11 cellular contexts compared by ENCODE assay signal in genomic region chr3:170033489-170033888, GRCh38. TPM values are rescaled to one million over a fixed set of nuclear protein-coding genes. Genes with fewer than 3 reads are reported as not detected.
DNase-seq lines count a peak whose midpoint lies in the region; ATAC-seq and TF ChIP-seq lines count a peak whose summit lies in the region.
"Had no signal": no experiment of that assay in that cellular context is flagged by ENCODE, and none has a peak within 500 bp of the region (broad histone marks: within the 10 kb centered on the region; RNA-seq: fewer than 3 reads in every experiment).

No MANE protein-coding gene starts in this region.

- no peaks in the 10 kb centered on the region for H3K27me3 ChIP-seq in CD8-positive, alpha-beta T cell (ENCODE audit: insufficient read depth, low read length)
- H3K27me3 ChIP-seq in esophagus squamous epithelium: peaks cover 0 to 33% (median 0%) of the 10 kb centered on the region in 4 donors

- H3K4me1 Mint-ChIP-seq in CD8-positive, alpha-beta T cell (ENCODE audit: low read depth): peaks cover 39% of the 10 kb centered on the region
- H3K4me1 Mint-ChIP-seq in activated CD8-positive, alpha-beta T cell treated with anti-CD3 and anti-CD28 coated beads, Interleukin-2, amount 10 ng/mL, durations not matched to agents 7 days and 5 days (ENCODE audit: low read depth): peaks cover 37% of the 10 kb centered on the region

- peak overlapping the region; percentile 70 for H3K27ac Mint-ChIP-seq in CD8-positive, alpha-beta T cell
- peak overlapping the region; percentile 56 for H3K27ac Mint-ChIP-seq in activated CD8-positive, alpha-beta T cell treated with anti-CD3 and anti-CD28 coated beads, Interleukin-2, amount 10 ng/mL, durations not matched to agents 7 days and 5 days

- no peaks in the 10 kb centered on the region for H3K36me3 ChIP-seq in CD8-positive, alpha-beta T cell (ENCODE audit: insufficient read depth, low read length)
- H3K36me3 ChIP-seq in esophagus squamous epithelium: no peaks in the 10 kb centered on the region

- peak overlapping the region; percentile 0 for H3K4me3 ChIP-seq in CD8-positive, alpha-beta T cell (ENCODE audit: low read depth, low read length)
- H3K4me3 ChIP-seq in esophagus squamous epithelium: no peak overlapping the region

- ATAC-seq in CD8-positive, alpha-beta T cell: peak; percentile 75
- peak; percentile 76 for ATAC-seq in activated CD8-positive, alpha-beta T cell treated with anti-CD3 and anti-CD28 coated beads, Interleukin-2, amount 10 ng/mL, durations not matched to agents 7 days and 5 days
- ATAC-seq in esophagus mucosa: peak; percentile 25
- ATAC-seq: HCT116 had no signal

- peaks cover 2% of the 10 kb centered on the region for H3K36me3 Mint-ChIP-seq in CD8-positive, alpha-beta T cell
- H3K36me3 Mint-ChIP-seq in activated CD8-positive, alpha-beta T cell treated with anti-CD3 and anti-CD28 coated beads, Interleukin-2, amount 10 ng/mL, durations not matched to agents 7 days and 5 days (ENCODE audit: low read depth): peaks cover 5% of the 10 kb centered on the region

- CTCF ChIA-PET in CD8-positive, alpha-beta T cell (lab: Charles Lee): interaction anchor here (1.4 kb wide), 1 partner anchor 170 kb away, joined by 4 read pairs; no protein-coding TSS in a partner anchor
- CTCF ChIA-PET in activated CD8-positive, alpha-beta T cell treated with anti-CD3 and anti-CD28 coated beads, Interleukin-2, amount 10 ng/mL, durations not matched to agents 7 days and 5 days (lab: Charles Lee): interaction anchor here (1.0 to 1.7 kb wide), 3 partner anchors 12 to 30 kb away, joined by 3 to 7 read pairs (median 3); no protein-coding TSS in a partner anchor

- WGBS in esophagus squamous epithelium, 2 donors: 41 to 64% methylated on average over 5 of the region's 8 CpGs

- no peaks in the 10 kb centered on the region for H3K9me3 ChIP-seq in CD8-positive, alpha-beta T cell (ENCODE audit: low read length)
- H3K9me3 ChIP-seq in esophagus squamous epithelium: no peaks in the 10 kb centered on the region

- H3K4me1 ChIP-seq in CD8-positive, alpha-beta T cell (ENCODE audit: insufficient read depth, low read length): peaks cover 42% of the 10 kb centered on the region
- H3K4me1 ChIP-seq in esophagus squamous epithelium: peaks cover 3 to 13% (median 11%) of the 10 kb centered on the region in 3 donors

- no peak for TF ChIP-seq CTCF in CD8-positive, alpha-beta T cell (IDR thresholded peaks at IDR 0.05)
- no peak for TF ChIP-seq CTCF in esophagus squamous epithelium (IDR thresholded peaks at IDR 0.05)

- no peaks in the 10 kb centered on the region for H3K9me3 Mint-ChIP-seq in CD8-positive, alpha-beta T cell
- H3K9me3 Mint-ChIP-seq in activated CD8-positive, alpha-beta T cell treated with anti-CD3 and anti-CD28 coated beads, Interleukin-2, amount 10 ng/mL, durations not matched to agents 7 days and 5 days (ENCODE audit: insufficient read depth): peaks cover 9% of the 10 kb centered on the region

- H3K27me3 Mint-ChIP-seq in CD8-positive, alpha-beta T cell (ENCODE audit: low read depth): no peaks in the 10 kb centered on the region
- H3K27me3 Mint-ChIP-seq in activated CD8-positive, alpha-beta T cell treated with anti-CD3 and anti-CD28 coated beads, Interleukin-2, amount 10 ng/mL, durations not matched to agents 7 days and 5 days (ENCODE audit: low read depth): peaks cover 5% of the 10 kb centered on the region

- no peak for TF ChIP-seq POLR2A in esophagus squamous epithelium (IDR thresholded peaks at IDR 0.05)

- POLR2A ChIA-PET in CD8-positive, alpha-beta T cell (lab: Charles Lee): interaction anchor here (1.1 to 2.1 kb wide), 2 partner anchors 67 to 262 kb away, joined by 4 to 5 read pairs; partner anchors contain the start of gene SEC62
- POLR2A ChIA-PET in activated CD8-positive, alpha-beta T cell treated with anti-CD3 and anti-CD28 coated beads, Interleukin-2, amount 10 ng/mL, durations not matched to agents 7 days and 5 days (lab: Charles Lee): interaction anchor here (0.9 to 1.7 kb wide), 2 partner anchors 67 to 269 kb away, joined by 3 to 6 read pairs; partner anchors contain the start of genes SEC62 and TERC

- H3K4me3 Mint-ChIP-seq in CD8-positive, alpha-beta T cell: peak overlapping the region; percentile 53
- H3K4me3 Mint-ChIP-seq in activated CD8-positive, alpha-beta T cell treated with anti-CD3 and anti-CD28 coated beads, Interleukin-2, amount 10 ng/mL, durations not matched to agents 7 days and 5 days: peak overlapping the region; percentile 17

- intact Hi-C loops in CD8-positive, alpha-beta T cell (cut with DNase I, micrococcal nuclease): loop anchor here in 1 of 2 experiments (10.0 kb wide), 1 partner anchor 781 kb away; no protein-coding TSS in a partner anchor
- intact Hi-C loops in esophagus squamous epithelium (cut with DNase I): no loop called here

- H3K27ac ChIP-seq in CD8-positive, alpha-beta T cell (ENCODE audit: low read depth, low read length): no peak overlapping the region
- H3K27ac ChIP-seq in esophagus squamous epithelium: no peak overlapping the region

- DNase-seq in CD8-positive, alpha-beta T cell: peak; percentile 13 to 74 (median 36)
- peak; percentile 89 for DNase-seq in NOMO-1 treated with DMSO at 0.1 percent for 48 hours (lab: John Stamatoyannopoulos, UW; ENCODE audit: unreplicated experiment)
- peak; percentile 85 for DNase-seq in activated CD8-positive, alpha-beta T cell treated with anti-CD3 and anti-CD28 coated beads, Interleukin-2, amount 10 ng/mL, durations not matched to agents 7 days and 5 days
- no peak for DNase-seq in esophagus squamous epithelium (lab: John Stamatoyannopoulos, UW)
- no peak for DNase-seq in HuH-7.5 (ENCODE audit: low spot score)
- no peak for DNase-seq in DMS53 (lab: John Stamatoyannopoulos, UW)
- no peak for DNase-seq in DMS79 treated with DMSO at 0.1 percent for 48 hours (lab: John Stamatoyannopoulos, UW)
- DNase-seq: NCI-H774, occipital lobe had no signal

RNA-seq across cellular contexts. Expression of gene GPR160, which starts 4.3 kb away (rescaled TPM):
- total RNA-seq in CD8-positive, alpha-beta T cell: 1 to 10 TPM; 2.9 to 3.7 TPM
- 1 to 10 TPM; 5.0 to 7.4 TPM for total RNA-seq in activated CD8-positive, alpha-beta T cell treated with anti-CD3 and anti-CD28 coated beads, Interleukin-2, amount 10 ng/mL, durations not matched to agents 7 days and 5 days
- total RNA-seq in esophagus mucosa (1.4 TPM), esophagus squamous epithelium (1 to 10 TPM in 3 of 4 donors, under 1 TPM in 1; 0.88 to 4.5 (median 2.9) TPM)

Comparison
In these comparisons a context has a peak if more than half of its experiments do, and no peak if none do; other contexts are left out.
1. ATAC-seq: peak in every context shown above with its lines; median percentile 76 in activated CD8-positive, alpha-beta T cell treated with anti-CD3 and anti-CD28 coated beads, Interleukin-2, amount 10 ng/mL, durations not matched to agents 7 days and 5 days; 75 in CD8-positive, alpha-beta T cell; 25 in esophagus mucosa.
2. DNase-seq: peak in CD8-positive, alpha-beta T cell (7 of 7), NOMO-1 treated with DMSO at 0.1 percent for 48 hours (single experiment) and activated CD8-positive, alpha-beta T cell treated with anti-CD3 and anti-CD28 coated beads, Interleukin-2, amount 10 ng/mL, durations not matched to agents 7 days and 5 days (single experiment); none in esophagus squamous epithelium (single experiment), HuH-7.5 (single experiment), DMS53 (single experiment) and DMS79 treated with DMSO at 0.1 percent for 48 hours (single experiment).